1 cellular context compared by ENCODE assay signal in the genomic region with DNA sequence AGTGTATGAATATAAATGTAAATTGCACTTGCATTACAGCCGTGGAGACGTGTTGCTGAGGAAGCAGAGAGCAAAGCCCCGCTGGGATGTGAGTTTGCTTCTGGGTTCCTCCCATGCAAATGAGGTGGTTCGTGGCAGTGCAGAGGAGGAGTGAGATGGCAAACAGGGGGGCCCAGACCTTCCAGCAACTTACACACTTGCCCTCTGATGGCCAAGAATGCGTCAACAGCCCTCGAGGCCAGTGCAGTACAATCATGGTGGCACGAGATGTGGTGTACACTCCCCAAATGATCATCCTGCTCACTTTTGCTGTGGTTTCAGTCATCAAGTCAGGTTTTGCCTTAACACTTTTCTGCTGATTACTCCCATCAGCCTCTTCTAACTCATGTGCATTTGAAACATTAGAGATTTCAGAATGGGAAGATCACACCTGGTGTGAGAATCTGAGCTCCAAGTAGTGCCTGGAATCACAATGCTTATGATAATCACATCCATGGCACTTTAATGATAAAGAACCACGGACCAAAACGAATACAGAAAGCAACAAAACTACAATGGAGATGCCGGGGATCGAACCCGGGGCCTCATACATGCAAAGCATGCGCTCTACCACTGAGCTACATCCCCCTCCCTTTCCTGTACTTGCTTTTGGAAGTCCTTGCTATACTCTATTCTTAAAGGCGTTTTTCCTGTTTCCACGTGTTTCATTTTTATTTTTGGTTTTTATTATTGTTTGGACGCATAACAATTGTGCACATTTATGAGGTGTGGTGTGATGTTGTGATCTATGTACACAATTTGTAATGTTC.
A peak's percentile ranks its signal among the peaks of the same experiment; 100 is the strongest.
TF ChIP-seq lines count a peak whose summit lies in the region.

No MANE protein-coding gene starts in this region.

TF ChIP-seq in K562, 482 proteins besides CTCF, POLR2A, EP300 and RAD21 (continued from another document and continues in another):
- TF ChIP-seq FOXP4 (CRISPR knock-in tag; IDR thresholded peaks at IDR 0.05; ENCODE audit: borderline replicate concordance) (no peak), CBX8 (IDR thresholded peaks at IDR 0.05; ENCODE audit: borderline replicate concordance, extremely low read depth, low read depth, low read length, poor library complexity, severe bottlenecking) (no peak), JUNB (CRISPR knock-in tag; conservative IDR thresholded peaks at IDR 0.05) (no peak; the same call in 1 of the 2 replicates), SETDB1 (IDR thresholded peaks at IDR 0.05; ENCODE audit: low read length) (no peak), ILK (tag; IDR thresholded peaks at IDR 0.05; ENCODE audit: borderline replicate concordance, low read depth) (no peak; the same call in 1 of the 2 replicates), ZNF165 (CRISPR knock-in tag; IDR thresholded peaks at IDR 0.05; ENCODE audit: borderline replicate concordance) (no peak), ZNF57 (CRISPR knock-in tag; IDR thresholded peaks at IDR 0.05) (no peak), RFX5 (IDR thresholded peaks at IDR 0.05; ENCODE audit: low read depth, low read length) (peak; percentile 40; the same call in 1 of the 2 replicates), NFIC (IDR thresholded peaks at IDR 0.05) (peak; percentile 85), ZNF239 (CRISPR knock-in tag; IDR thresholded peaks at IDR 0.05) (no peak), ZBTB34 (CRISPR knock-in tag; IDR thresholded peaks at IDR 0.05) (no peak), ZNF212 (CRISPR knock-in tag; IDR thresholded peaks at IDR 0.05) (no peak), NR1H2 (CRISPR knock-in tag; IDR thresholded peaks at IDR 0.05) (no peak), PATZ1 (CRISPR knock-in tag; IDR thresholded peaks at IDR 0.05; ENCODE audit: borderline replicate concordance) (no peak), KHSRP (IDR thresholded peaks at IDR 0.05) (no peak), MAFG (tag; conservative IDR thresholded peaks at IDR 0.05) (no peak), CREB1 (IDR thresholded peaks at IDR 0.05) (no peak), CREB1 (CRISPR knock-in tag; IDR thresholded peaks at IDR 0.05) (no peak; the same call in 1 of the 2 replicates), HNRNPUL1 (IDR thresholded peaks at IDR 0.05; ENCODE audit: low read length) (no peak), GABPA (tag; conservative IDR thresholded peaks at IDR 0.05; ENCODE audit: low read depth) (no peak), EHMT2 (IDR thresholded peaks at IDR 0.05) (no peak), ZEB2 (IDR thresholded peaks at IDR 0.05) (no peak), TAF1 (IDR thresholded peaks at IDR 0.05; ENCODE audit: control insufficient read depth, extremely low read depth, insufficient read depth, low read length, severe bottlenecking) (no peak), HNRNPLL (IDR thresholded peaks at IDR 0.05; ENCODE audit: low read depth, low read length, poor library complexity, severe bottlenecking) (no peak), PTRF (tag; IDR thresholded peaks at IDR 0.05) (0 out of 2 replicates have a peak, but pooled peaks have one; percentile 46), KLF10 (CRISPR knock-in tag; IDR thresholded peaks at IDR 0.05) (no peak), TBL1XR1 (IDR thresholded peaks at IDR 0.05; ENCODE audit: low read length in 2 of 2) (peak; percentile 69 to 97; a peak in 3 of 4 replicates), E2F6 (IDR thresholded peaks at IDR 0.05; ENCODE audit: borderline replicate concordance in 1 of 2, extremely low read depth in 1 of 2, insufficient read depth in 1 of 2, insufficient read length in 1 of 2, low read depth in 1 of 2, low read length in 1 of 2, poor library complexity in 1 of 2, severe bottlenecking in 1 of 2) (no peak), ETS2 (tag; IDR thresholded peaks at IDR 0.05; ENCODE audit: borderline replicate concordance, poor library complexity, severe bottlenecking) (no peak), ZC3H8 (IDR thresholded peaks at IDR 0.05) (no peak), ETV1 (tag; conservative IDR thresholded peaks at IDR 0.05; ENCODE audit: low read depth) (0 out of 2 replicates have a peak, but pooled peaks have one; percentile 39), CTBP1 (IDR thresholded peaks at IDR 0.05; ENCODE audit: borderline replicate concordance) (0 out of 2 replicates have a peak, but pooled peaks have one; percentile 56), SIRT6 (IDR thresholded peaks at IDR 0.05; ENCODE audit: low read depth, low read length) (no peak), IRF1 (CRISPR knock-in tag; IDR thresholded peaks at IDR 0.05; ENCODE audit: borderline replicate concordance) (no peak), FOSL1 (tag; conservative IDR thresholded peaks at IDR 0.05) (0 out of 2 replicates have a peak, but pooled peaks have one; percentile 29), DIDO1 (tag; IDR thresholded peaks at IDR 0.05; ENCODE audit: low read depth) (no peak), ZNF766 (CRISPR knock-in tag; conservative IDR thresholded peaks at IDR 0.05) (0 out of 2 replicates have a peak, but pooled peaks have one; percentile 33), PURB (CRISPR knock-in tag; IDR thresholded peaks at IDR 0.05; ENCODE audit: low read depth) (no peak), COPS2 (conservative IDR thresholded peaks at IDR 0.05) (no peak), CBX5 (IDR thresholded peaks at IDR 0.05; ENCODE audit: borderline replicate concordance, low read depth) (no peak), ZNF143 (CRISPR knock-in tag; IDR thresholded peaks at IDR 0.05) (no peak), YY1 (IDR thresholded peaks at IDR 0.05; ENCODE audit: borderline replicate concordance in 1 of 3, control insufficient read depth in 1 of 3, extremely low read depth in 1 of 3, insufficient read depth in 3 of 3, insufficient read length in 1 of 3, insufficient replicate concordance in 2 of 3, low read depth in 1 of 3, low read length in 2 of 3) (no peak), GABPB2 (CRISPR knock-in tag; conservative IDR thresholded peaks at IDR 0.05) (no peak), ZNF24 (IDR thresholded peaks at IDR 0.05) (no peak; the same call in 1 of the 2 replicates), NRF1 (conservative IDR thresholded peaks at IDR 0.05 in 1 of 2, IDR thresholded peaks at IDR 0.05 in 1 of 2) (peak; percentile 62 to 69), DDX20 (tag; IDR thresholded peaks at IDR 0.05; ENCODE audit: low read depth) (0 out of 2 replicates have a peak, but pooled peaks have one; percentile 21), CBFA2T3 (IDR thresholded peaks at IDR 0.05) (peak; percentile 77), ZNF175 (CRISPR knock-in tag; IDR thresholded peaks at IDR 0.05; ENCODE audit: low read depth) (no peak), HCFC1 (IDR thresholded peaks at IDR 0.05; ENCODE audit: low read depth, low read length) (no peak), KLF16 (IDR thresholded peaks at IDR 0.05) (no peak)
- TF ChIP-seq, protein P1, sequence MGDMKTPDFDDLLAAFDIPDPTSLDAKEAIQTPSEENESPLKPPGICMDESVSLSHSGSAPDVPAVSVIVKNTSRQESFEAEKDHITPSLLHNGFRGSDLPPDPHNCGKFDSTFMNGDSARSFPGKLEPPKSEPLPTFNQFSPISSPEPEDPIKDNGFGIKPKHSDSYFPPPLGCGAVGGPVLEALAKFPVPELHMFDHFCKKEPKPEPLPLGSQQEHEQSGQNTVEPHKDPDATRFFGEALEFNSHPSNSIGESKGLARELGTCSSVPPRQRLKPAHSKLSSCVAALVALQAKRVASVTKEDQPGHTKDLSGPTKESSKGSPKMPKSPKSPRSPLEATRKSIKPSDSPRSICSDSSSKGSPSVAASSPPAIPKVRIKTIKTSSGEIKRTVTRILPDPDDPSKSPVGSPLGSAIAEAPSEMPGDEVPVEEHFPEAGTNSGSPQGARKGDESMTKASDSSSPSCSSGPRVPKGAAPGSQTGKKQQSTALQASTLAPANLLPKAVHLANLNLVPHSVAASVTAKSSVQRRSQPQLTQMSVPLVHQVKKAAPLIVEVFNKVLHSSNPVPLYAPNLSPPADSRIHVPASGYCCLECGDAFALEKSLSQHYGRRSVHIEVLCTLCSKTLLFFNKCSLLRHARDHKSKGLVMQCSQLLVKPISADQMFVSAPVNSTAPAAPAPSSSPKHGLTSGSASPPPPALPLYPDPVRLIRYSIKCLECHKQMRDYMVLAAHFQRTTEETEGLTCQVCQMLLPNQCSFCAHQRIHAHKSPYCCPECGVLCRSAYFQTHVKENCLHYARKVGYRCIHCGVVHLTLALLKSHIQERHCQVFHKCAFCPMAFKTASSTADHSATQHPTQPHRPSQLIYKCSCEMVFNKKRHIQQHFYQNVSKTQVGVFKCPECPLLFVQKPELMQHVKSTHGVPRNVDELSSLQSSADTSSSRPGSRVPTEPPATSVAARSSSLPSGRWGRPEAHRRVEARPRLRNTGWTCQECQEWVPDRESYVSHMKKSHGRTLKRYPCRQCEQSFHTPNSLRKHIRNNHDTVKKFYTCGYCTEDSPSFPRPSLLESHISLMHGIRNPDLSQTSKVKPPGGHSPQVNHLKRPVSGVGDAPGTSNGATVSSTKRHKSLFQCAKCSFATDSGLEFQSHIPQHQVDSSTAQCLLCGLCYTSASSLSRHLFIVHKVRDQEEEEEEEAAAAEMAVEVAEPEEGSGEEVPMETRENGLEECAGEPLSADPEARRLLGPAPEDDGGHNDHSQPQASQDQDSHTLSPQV (IDR thresholded peaks at IDR 0.05): no peak
- TF ChIP-seq, protein P2, sequence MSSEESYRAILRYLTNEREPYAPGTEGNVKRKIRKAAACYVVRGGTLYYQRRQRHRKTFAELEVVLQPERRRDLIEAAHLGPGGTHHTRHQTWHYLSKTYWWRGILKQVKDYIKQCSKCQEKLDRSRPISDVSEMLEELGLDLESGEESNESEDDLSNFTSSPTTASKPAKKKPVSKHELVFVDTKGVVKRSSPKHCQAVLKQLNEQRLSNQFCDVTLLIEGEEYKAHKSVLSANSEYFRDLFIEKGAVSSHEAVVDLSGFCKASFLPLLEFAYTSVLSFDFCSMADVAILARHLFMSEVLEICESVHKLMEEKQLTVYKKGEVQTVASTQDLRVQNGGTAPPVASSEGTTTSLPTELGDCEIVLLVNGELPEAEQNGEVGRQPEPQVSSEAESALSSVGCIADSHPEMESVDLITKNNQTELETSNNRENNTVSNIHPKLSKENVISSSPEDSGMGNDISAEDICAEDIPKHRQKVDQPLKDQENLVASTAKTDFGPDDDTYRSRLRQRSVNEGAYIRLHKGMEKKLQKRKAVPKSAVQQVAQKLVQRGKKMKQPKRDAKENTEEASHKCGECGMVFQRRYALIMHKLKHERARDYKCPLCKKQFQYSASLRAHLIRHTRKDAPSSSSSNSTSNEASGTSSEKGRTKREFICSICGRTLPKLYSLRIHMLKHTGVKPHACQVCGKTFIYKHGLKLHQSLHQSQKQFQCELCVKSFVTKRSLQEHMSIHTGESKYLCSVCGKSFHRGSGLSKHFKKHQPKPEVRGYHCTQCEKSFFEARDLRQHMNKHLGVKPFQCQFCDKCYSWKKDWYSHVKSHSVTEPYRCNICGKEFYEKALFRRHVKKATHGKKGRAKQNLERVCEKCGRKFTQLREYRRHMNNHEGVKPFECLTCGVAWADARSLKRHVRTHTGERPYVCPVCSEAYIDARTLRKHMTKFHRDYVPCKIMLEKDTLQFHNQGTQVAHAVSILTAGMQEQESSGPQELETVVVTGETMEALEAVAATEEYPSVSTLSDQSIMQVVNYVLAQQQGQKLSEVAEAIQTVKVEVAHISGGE (CRISPR knock-in tag; IDR thresholded peaks at IDR 0.05): no peak
